23 cellular contexts compared by ENCODE assay signal in genomic region chr10:27108165-27108564, GRCh38.
"Had no signal": no experiment of that assay in that cellular context is flagged by ENCODE, and none has a peak within 500 bp of the region (broad histone marks: within the 10 kb centered on the region; RNA-seq: fewer than 3 reads in every experiment).

No MANE protein-coding gene starts in this region.

- H3K27ac Mint-ChIP-seq: nephron; neural progenitor cell; progenitor cell of endocrine pancreas; stimulated activated effector memory CD8-positive, alpha-beta T cell treated with anti-CD3 and anti-CD28 coated beads, Interleukin-12 subunit alpha, Interleukin-12 subunit beta, amount 100 ng/mL, for 72 hours; stimulated activated naive B cell treated with anti-CD40 and anti-IgM and Interleukin-4, amounts not matched to agents 10 μg/mL and 1 μg/mL and 100 μg/mL, for 72 hours; stimulated activated naive CD8-positive, alpha-beta T cell treated with anti-CD3 and anti-CD28 coated beads, Interleukin-15, Interleukin-2, amounts not matched to agents 100 ng/mL and 50 ng/mL, for 24 hours had no signal

- H3K9me3 Mint-ChIP-seq: neural progenitor cell; stimulated activated effector memory CD8-positive, alpha-beta T cell treated with anti-CD3 and anti-CD28 coated beads, Interleukin-12 subunit alpha, Interleukin-12 subunit beta, amount 100 ng/mL, for 72 hours; stimulated activated naive B cell treated with anti-CD40 and anti-IgM and Interleukin-4, amounts not matched to agents 10 μg/mL and 1 μg/mL and 100 μg/mL, for 72 hours; stimulated activated naive CD8-positive, alpha-beta T cell treated with anti-CD3 and anti-CD28 coated beads, Interleukin-15, Interleukin-2, amounts not matched to agents 100 ng/mL and 50 ng/mL, for 24 hours had no signal

- ATAC-seq: psoas muscle; right cardiac atrium; right lobe of liver; stimulated activated effector memory CD8-positive, alpha-beta T cell treated with anti-CD3 and anti-CD28 coated beads, Interleukin-12 subunit alpha, Interleukin-12 subunit beta, amount 100 ng/mL, for 72 hours; stimulated activated naive B cell treated with anti-CD40 and anti-IgM and Interleukin-4, amounts not matched to agents 10 μg/mL and 1 μg/mL and 100 μg/mL, for 72 hours had no signal

- H3K4me3 Mint-ChIP-seq: nephron; neural progenitor cell; stimulated activated effector memory CD8-positive, alpha-beta T cell treated with anti-CD3 and anti-CD28 coated beads, Interleukin-12 subunit alpha, Interleukin-12 subunit beta, amount 100 ng/mL, for 72 hours; stimulated activated naive B cell treated with anti-CD40 and anti-IgM and Interleukin-4, amounts not matched to agents 10 μg/mL and 1 μg/mL and 100 μg/mL, for 72 hours; stimulated activated naive CD8-positive, alpha-beta T cell treated with anti-CD3 and anti-CD28 coated beads, Interleukin-15, Interleukin-2, amounts not matched to agents 100 ng/mL and 50 ng/mL, for 24 hours had no signal

- H3K27me3 Mint-ChIP-seq: progenitor cell of endocrine pancreas; stimulated activated naive B cell treated with anti-CD40 and anti-IgM and Interleukin-4, amounts not matched to agents 10 μg/mL and 1 μg/mL and 100 μg/mL, for 72 hours; stimulated activated naive CD8-positive, alpha-beta T cell treated with anti-CD3 and anti-CD28 coated beads, Interleukin-15, Interleukin-2, amounts not matched to agents 100 ng/mL and 50 ng/mL, for 24 hours had no signal

- H3K4me1 Mint-ChIP-seq: nephron; neural progenitor cell; stimulated activated naive B cell treated with anti-CD40 and anti-IgM and Interleukin-4, amounts not matched to agents 10 μg/mL and 1 μg/mL and 100 μg/mL, for 72 hours had no signal

- DNase-seq: occipital lobe; ovary; posterior cingulate gyrus; psoas muscle; right cardiac atrium; right lobe of liver; sigmoid colon; small intestine; stimulated activated CD4-positive, alpha-beta T cell treated with anti-CD3 and anti-CD28 coated beads, Interleukin-15, amount 100 ng/mL, for 24 hours; stimulated activated CD4-positive, alpha-beta T cell treated with anti-CD3 and anti-CD28 coated beads, Interleukin-2, amount 100 ng/mL, for 24 hours; stimulated activated CD4-positive, alpha-beta T cell treated with anti-CD3 and anti-CD28 coated beads, Interleukin-2, amount 100 ng/mL, for 48 hours; stimulated activated CD4-positive, alpha-beta T cell treated with anti-CD3 and anti-CD28 coated beads, Interleukin-4, amount 100 ng/mL, for 24 hours; stimulated activated naive B cell treated with anti-CD40 and anti-IgM and Interleukin-4, amounts not matched to agents 10 μg/mL and 1 μg/mL and 100 μg/mL, for 72 hours; stimulated activated naive CD4-positive, alpha-beta T cell treated with Interleukin-2 at 50 U/mL for 16 hours; stomach; thyroid gland; trophoblast cell; upper lobe of left lung had no signal
